ENCODE assay signal across 1 cellular context in the genomic region with DNA sequence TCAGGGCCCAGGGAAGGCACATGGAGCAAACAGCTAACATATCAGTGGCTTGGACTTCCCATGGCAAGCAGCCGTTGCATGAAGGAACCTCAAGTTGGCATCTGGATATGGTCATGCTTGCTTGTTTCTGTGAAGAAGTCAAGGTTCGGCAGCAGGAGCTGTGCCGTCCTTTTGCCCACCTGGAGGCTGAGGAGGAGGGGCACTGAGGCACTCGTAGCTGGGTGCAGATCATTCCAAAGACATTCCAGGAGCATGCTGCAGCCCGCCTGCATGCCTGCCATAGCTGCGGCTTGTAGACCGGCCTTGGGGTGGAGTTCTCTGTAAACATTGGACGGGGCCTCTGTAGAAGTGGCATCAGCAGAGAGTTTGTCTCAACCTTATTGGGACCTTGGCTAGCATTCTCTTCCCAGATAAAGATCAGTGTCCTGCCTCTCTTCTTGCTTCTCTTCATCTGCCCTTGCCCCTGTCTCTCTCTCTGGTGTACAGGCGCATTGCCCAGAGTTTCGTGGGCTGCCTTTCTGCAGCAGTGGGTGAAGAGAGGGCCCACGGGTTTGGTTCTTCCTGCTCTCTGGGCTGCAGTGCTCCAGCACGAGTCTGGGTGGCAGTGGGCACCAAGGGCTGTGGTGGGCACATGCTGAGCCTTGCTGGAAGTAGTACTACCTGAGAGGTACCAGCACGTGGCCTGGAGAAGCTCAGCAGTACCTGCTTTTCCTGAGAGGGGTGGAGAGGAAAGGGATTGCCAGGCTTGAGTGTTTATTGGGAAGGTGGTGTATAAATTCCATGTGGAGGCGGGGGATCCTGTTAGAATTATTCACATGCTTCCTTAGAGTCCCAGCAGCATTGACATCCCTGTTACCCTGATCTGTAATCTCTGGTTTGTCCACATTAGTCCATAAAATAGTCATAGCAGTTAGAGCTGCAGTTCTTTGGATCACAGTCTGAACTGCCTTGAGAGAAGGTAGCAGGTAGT.
TF ChIP-seq lines count a peak whose summit lies in the region.

No MANE protein-coding gene starts in this region.

TF ChIP-seq in H1, 55 proteins besides CTCF, POLR2A, EP300 and RAD21:
- TF ChIP-seq TEAD4 (IDR thresholded peaks at IDR 0.05; ENCODE audit: low read depth, low read length) (0 out of 2 replicates have a peak, but pooled peaks have one; percentile 36), SP2 (IDR thresholded peaks at IDR 0.05; ENCODE audit: low read length) (no peak)
TF ChIP-seq in H1: peak in this region for 1.
